In the genomic region with DNA sequence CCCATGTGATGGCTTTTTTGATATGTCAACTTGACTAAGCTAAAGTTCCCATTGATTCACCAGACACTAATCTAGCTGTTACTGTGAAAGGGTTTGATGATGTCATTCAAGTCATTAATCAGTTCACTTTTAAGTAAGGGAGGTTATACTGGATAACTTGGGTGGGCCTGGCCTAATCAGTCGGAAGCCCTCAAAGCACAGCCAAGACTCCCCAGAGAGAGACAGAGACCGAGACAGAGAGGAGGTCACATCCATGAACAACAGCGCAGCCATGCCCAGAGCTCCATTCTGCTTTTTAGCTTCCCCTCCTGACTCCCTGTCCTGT, we compare ENCODE assay signal across 10 cellular contexts.
DNase-seq lines count a peak whose midpoint lies in the region; ATAC-seq, FAIRE-seq and TF ChIP-seq lines count a peak whose summit lies in the region.
"Had no signal": no experiment of that assay in that cellular context is flagged by ENCODE, and none has a peak within 500 bp of the region (broad histone marks: within the 10 kb centered on the region; RNA-seq: fewer than 3 reads in every experiment).

No MANE protein-coding gene starts in this region.

- H3K23ac ChIP-seq in H1 (ENCODE audit: insufficient read length) = no peak overlapping the region

- no peak overlapping the region; the same call in 1 of the 2 replicates for H2BK20ac ChIP-seq in H1 (ENCODE audit: low read length)

- H3K79me1 ChIP-seq in H1 (ENCODE audit: low read depth, low read length) = no peaks in the 10 kb centered on the region

- H4K8ac ChIP-seq in H1 (ENCODE audit: extremely low read depth, insufficient read depth, low read length) = no peak overlapping the region

- no peak for DNase-seq in SK-N-SH
- no peak for DNase-seq in OCI-LY7 (ENCODE audit: low spot score)
- no peak for DNase-seq in H1 (ENCODE audit: low read depth in 1 of 2, low spot score in 2 of 2)
- no peak for DNase-seq in testis
- no peak for DNase-seq in gastrocnemius medialis
- no peak for DNase-seq in COLO668 (lab: John Stamatoyannopoulos, UW; ENCODE audit: unreplicated experiment)

- H3K27ac ChIP-seq in SK-N-SH (ENCODE audit: low read depth in 2 of 2, low read length in 1 of 2) (no peak overlapping the region), OCI-LY7 (ENCODE audit: low read depth, low read length, poor library complexity, severe bottlenecking) (no peak overlapping the region), H1 (ENCODE audit: low read depth, low read length) (no peak overlapping the region), parathyroid adenoma (no peak overlapping the region), testis (no peak overlapping the region), gastrocnemius medialis (no peak overlapping the region)
- H3K27ac ChIP-seq: HL-60 had no signal

- no peak overlapping the region for H2BK12ac ChIP-seq in H1 (ENCODE audit: low read depth, low read length)

- H3K18ac ChIP-seq in H1 (ENCODE audit: extremely low read depth, low read length) = no peak overlapping the region

- no peak overlapping the region for H2BK15ac ChIP-seq in H1 (ENCODE audit: low read length)

- no peak for TF ChIP-seq POLR2A in H1 (IDR thresholded peaks at IDR 0.05; ENCODE audit: control extremely low read depth in 1 of 2, low read depth in 2 of 2, low read length in 2 of 2)
- TF ChIP-seq POLR2A in testis (IDR thresholded peaks at IDR 0.05) = no peak
- TF ChIP-seq POLR2A in gastrocnemius medialis (IDR thresholded peaks at IDR 0.05) = no peak

- BruUV-seq in OCI-LY7 (replicated peaks; lab: Mats Ljungman, UMichigan) = no TSS peak

- no peak overlapping the region for H2BK120ac ChIP-seq in H1 (replicated peaks; ENCODE audit: low read depth, low read length)

- H3K9me3 ChIP-seq in SK-N-SH (no peaks in the 10 kb centered on the region), OCI-LY7 (ENCODE audit: low read length) (no peaks in the 10 kb centered on the region), H1 (ENCODE audit: insufficient read depth in 2 of 2, low read depth in 1 of 2, low read length in 1 of 2) (no peaks in the 10 kb centered on the region), parathyroid adenoma (ENCODE audit: control insufficient read depth, low read length) (no peaks in the 10 kb centered on the region), testis (no peaks in the 10 kb centered on the region), gastrocnemius medialis (no peaks in the 10 kb centered on the region)

- H3K4me3 ChIP-seq in SK-N-SH (ENCODE audit: low read depth in 2 of 2, low read length in 1 of 2) = no peak overlapping the region
- no peak overlapping the region for H3K4me3 ChIP-seq in OCI-LY7 (ENCODE audit: low read depth, low read length, poor library complexity, severe bottlenecking)
- 0 out of 8 replicates have a peak overlapping the region, but pooled peaks of 1 of the 4 experiments have one; percentile 75 for H3K4me3 ChIP-seq in H1 (ENCODE audit: extremely low read depth in 1 of 4, insufficient read depth in 2 of 4, low read depth in 3 of 4, low read length in 4 of 4)
- no peak overlapping the region for H3K4me3 ChIP-seq in parathyroid adenoma (ENCODE audit: low read depth, low read length)
- H3K4me3 ChIP-seq in testis = no peak overlapping the region
- peak overlapping the region in 1 of 4 donors; percentile 76 for H3K4me3 ChIP-seq in gastrocnemius medialis

- no peak overlapping the region for H4K5ac ChIP-seq in H1 (ENCODE audit: insufficient read length, low read depth, low read length)

- no peaks in the 10 kb centered on the region for H3K9me2 ChIP-seq in SK-N-SH
- no peaks in the 10 kb centered on the region for H3K9me2 ChIP-seq in OCI-LY7 (ENCODE audit: insufficient read depth, low read length)

- H3K9ac ChIP-seq in SK-N-SH = no peak overlapping the region
- H3K9ac ChIP-seq in H1 (replicated peaks in 1 of 4; ENCODE audit: extremely low read depth in 1 of 4, low read depth in 3 of 4, low read length in 3 of 4) = no peak overlapping the region
- no peak overlapping the region for H3K9ac ChIP-seq in parathyroid adenoma

- peaks cover 18% of the 10 kb centered on the region for H3F3A ChIP-seq in SK-N-SH (replicated peaks; ENCODE audit: insufficient read depth)

- TF ChIP-seq EP300 in SK-N-SH (IDR thresholded peaks at IDR 0.05; ENCODE audit: borderline replicate concordance in 1 of 2, low read depth in 1 of 2, low read length in 1 of 2) (no peak), H1 (IDR thresholded peaks at IDR 0.05; ENCODE audit: borderline replicate concordance in 1 of 2, low read depth in 2 of 2, low read length in 2 of 2) (no peak)

- H3K56ac ChIP-seq in H1 (replicated peaks; ENCODE audit: insufficient read length, low read depth, low read length) = no peak overlapping the region

- H3K79me2 ChIP-seq in SK-N-SH (ENCODE audit: insufficient read depth) (no peaks in the 10 kb centered on the region), OCI-LY7 (ENCODE audit: insufficient read depth, low read depth, low read length) (no peaks in the 10 kb centered on the region), H1 (ENCODE audit: control insufficient read depth in 1 of 2, insufficient read depth in 2 of 2, low read length in 2 of 2) (no peaks in the 10 kb centered on the region), parathyroid adenoma (no peaks in the 10 kb centered on the region)

- POLR2A ChIA-PET in SK-N-SH (lab: Yijun Ruan, JAX) (no interaction called here), OCI-LY7 (lab: Charles Lee) (interaction anchor here (0.6 kb wide), 3 partner anchors 37 to 640 kb away, joined by 3 to 4 read pairs (median 3); no protein-coding TSS in a partner anchor), H1 (lab: Charles Lee; ENCODE audit: partially characterized antibody) (no interaction called here)

- no peak overlapping the region for H3K4me2 ChIP-seq in SK-N-SH
- peak overlapping the region; percentile 71; the same call in 1 of the 2 replicates for H3K4me2 ChIP-seq in OCI-LY7 (ENCODE audit: low read length)
- H3K4me2 ChIP-seq in H1 (ENCODE audit: insufficient read depth in 1 of 2, low read depth in 2 of 2, low read length in 2 of 2) = peak overlapping the region in 1 of 2 experiments; percentile 52; a peak in 1 of 4 replicates
- H3K4me2 ChIP-seq in parathyroid adenoma (ENCODE audit: low read length) = no peak overlapping the region

- no peak overlapping the region for H4K91ac ChIP-seq in H1 (replicated peaks; ENCODE audit: insufficient read length, low read length)

- no peak overlapping the region for H3K14ac ChIP-seq in H1 (ENCODE audit: insufficient read length)

- no peaks in the 10 kb centered on the region for H4K20me1 ChIP-seq in SK-N-SH (ENCODE audit: insufficient read depth)
- no peaks in the 10 kb centered on the region for H4K20me1 ChIP-seq in OCI-LY7 (ENCODE audit: insufficient read depth, low read length)
- H4K20me1 ChIP-seq in H1 (replicated peaks in 1 of 2; ENCODE audit: control insufficient read depth in 1 of 2, insufficient read depth in 2 of 2, low read length in 2 of 2) = no peaks in the 10 kb centered on the region

- TF ChIP-seq RAD21 in SK-N-SH (IDR thresholded peaks at IDR 0.05; ENCODE audit: low read length) (no peak), H1 (IDR thresholded peaks at IDR 0.05 in 1 of 2, conservative IDR thresholded peaks at IDR 0.05 in 1 of 2; ENCODE audit: low read depth in 2 of 2, low read length in 2 of 2) (no peak)

- no peak overlapping the region for H2AK5ac ChIP-seq in H1 (ENCODE audit: low read depth, low read length)

- H3K4ac ChIP-seq in H1 (replicated peaks; ENCODE audit: insufficient read length, low read depth, low read length) = no peak overlapping the region

- no peak overlapping the region for H2BK5ac ChIP-seq in H1 (ENCODE audit: low read depth, low read length)

- CTCF ChIA-PET in SK-N-SH (lab: Yijun Ruan, JAX) = interaction anchor here (0.6 to 3.6 kb wide), 37 partner anchors 10 to 567 kb away, joined by 3 to 47 read pairs (median 4); no protein-coding TSS in a partner anchor
- CTCF ChIA-PET in OCI-LY7 (lab: Charles Lee; ENCODE audit: unreplicated experiment) = no interaction called here
- CTCF ChIA-PET in H1 (lab: Charles Lee; ENCODE audit: partially characterized antibody) = interaction anchor here (0.6 to 1.4 kb wide), 18 partner anchors 8 to 553 kb away, joined by 3 to 7 read pairs (median 4); no protein-coding TSS in a partner anchor

- H2AFZ ChIP-seq in SK-N-SH (ENCODE audit: low read depth) (no peak overlapping the region), OCI-LY7 (ENCODE audit: low read length) (no peak overlapping the region), H1 (ENCODE audit: low read length) (peak overlapping the region; percentile 91; the same call in 1 of the 2 replicates), parathyroid adenoma (peak overlapping the region; percentile 82)

- FAIRE-seq in H1 (lab: Jason Lieb, UNC) = no peak
- FAIRE-seq: A204.1 had no signal

- intact Hi-C loops in OCI-LY7 (cut with micrococcal nuclease; ENCODE audit: unreplicated experiment) (loop anchor here (1.0 to 5.0 kb wide), 4 partner anchors 47 to 465 kb away; no protein-coding TSS in a partner anchor), testis (cut with DNase I; ENCODE audit: low total_unique reads) (loop anchor here (5.0 to 10.0 kb wide), 2 partner anchors 220 to 467 kb away; no protein-coding TSS in a partner anchor), gastrocnemius medialis (cut with DNase I; ENCODE audit: low total_unique reads) (loop anchor here (1.0 to 5.0 kb wide), 3 partner anchors 237 to 555 kb away; no protein-coding TSS in a partner anchor)

- no peak for ATAC-seq in SK-N-SH treated with all-trans-retinoic acid at 6 μM for 48 hours
- ATAC-seq in gastrocnemius medialis = no peak

- TF ChIP-seq CTCF in SK-N-SH (IDR thresholded peaks at IDR 0.05) (no peak), OCI-LY7 (conservative IDR thresholded peaks at IDR 0.05; ENCODE audit: low read length) (no peak), H1 (IDR thresholded peaks at IDR 0.05; ENCODE audit: control extremely low read depth in 1 of 3, insufficient read depth in 1 of 3, low read depth in 1 of 3, low read length in 3 of 3) (no peak), parathyroid adenoma (IDR thresholded peaks at IDR 0.05) (no peak), testis (IDR thresholded peaks at IDR 0.05) (no peak), gastrocnemius medialis (IDR thresholded peaks at IDR 0.05 in 4 of 5, conservative IDR thresholded peaks at IDR 0.05 in 1 of 5) (no peak)

- H3K23me2 ChIP-seq in H1 (ENCODE audit: low read depth, low read length) = peaks cover 3% of the 10 kb centered on the region; the same call in 1 of the 2 replicates

- no peaks in the 10 kb centered on the region for H3K36me3 ChIP-seq in SK-N-SH (replicated peaks in 1 of 2; ENCODE audit: control insufficient read depth in 1 of 2, insufficient read depth in 2 of 2, low read length in 1 of 2)
- no peaks in the 10 kb centered on the region for H3K36me3 ChIP-seq in OCI-LY7 (ENCODE audit: insufficient read depth, low read length)
- H3K36me3 ChIP-seq in H1 (ENCODE audit: control insufficient read depth in 2 of 4, insufficient read depth in 4 of 4, low read length in 3 of 4) = no peaks in the 10 kb centered on the region
- H3K36me3 ChIP-seq in parathyroid adenoma (ENCODE audit: control insufficient read depth, insufficient read depth, low read length) = no peaks in the 10 kb centered on the region
- H3K36me3 ChIP-seq in testis (ENCODE audit: low read depth, missing control alignments) = no peaks in the 10 kb centered on the region
- no peaks in the 10 kb centered on the region for H3K36me3 ChIP-seq in gastrocnemius medialis

- 97% methylated on average over 3 of the region's 3 CpGs for WGBS in SK-N-SH (ENCODE audit: low lambda C conversion rate)
- WGBS in H1 (ENCODE audit: extremely low coverage in 1 of 2, insufficient coverage in 1 of 2, insufficient read length in 1 of 2, insufficient replicate concordance in 2 of 2, low coverage in 1 of 2, low lambda C conversion rate in 2 of 2, missing lambda C conversion rate in 1 of 2), 2 experiments = 98% methylated on average over 3 of the region's 3 CpGs; no CpG with 5 or more reads in 1 of the 2 experiments
- 44 to 64% methylated on average over 3 of the region's 3 CpGs for WGBS in testis, 2 donors

- in situ Hi-C loops in gastrocnemius medialis (cut with MboI; ENCODE audit: low sequenced_read_pairs in 4 of 4) = loop anchor here (5.0 to 25.0 kb wide), 4 partner anchors 227 to 560 kb away; no protein-coding TSS in a partner anchor

- peaks cover 27% of the 10 kb centered on the region; the same call in 1 of the 2 replicates for H3K27me3 ChIP-seq in SK-N-SH (ENCODE audit: insufficient read depth)
- H3K27me3 ChIP-seq in H1 (replicated peaks in 1 of 4; ENCODE audit: control insufficient read depth in 3 of 4, extremely low read depth in 1 of 4, insufficient read depth in 3 of 4, low read length in 3 of 4) = peaks cover 0 to 8% (median 0%) of the 10 kb centered on the region in 4 experiments; a peak in 2 of 7 replicates
- H3K27me3 ChIP-seq in parathyroid adenoma (ENCODE audit: control insufficient read depth, insufficient read depth, low read length) = no peaks in the 10 kb centered on the region
- H3K27me3 ChIP-seq in testis = no peaks in the 10 kb centered on the region
- peaks cover 0 to 5% (median 0%) of the 10 kb centered on the region in 3 donors for H3K27me3 ChIP-seq in gastrocnemius medialis

- H3K4me1 ChIP-seq in SK-N-SH (ENCODE audit: control insufficient read depth in 1 of 2, insufficient read depth in 2 of 2, low read depth in 1 of 2, low read length in 1 of 2) (peaks cover 4 to 9% of the 10 kb centered on the region in 2 experiments; a peak in 2 of 4 replicates), OCI-LY7 (ENCODE audit: insufficient read depth, low read length, poor library complexity, severe bottlenecking) (peaks cover 7% of the 10 kb centered on the region), H1 (replicated peaks in 1 of 4; ENCODE audit: control insufficient read depth in 3 of 4, insufficient read depth in 4 of 4, low read length in 3 of 4) (no peaks in the 10 kb centered on the region), parathyroid adenoma (peaks cover 2% of the 10 kb centered on the region), testis (no peaks in the 10 kb centered on the region), gastrocnemius medialis (peaks cover 0 to 7% of the 10 kb centered on the region in 2 donors)

Comparison
In these comparisons a context has a peak if more than half of its experiments do, and no peak if none do; other contexts are left out.
1. H2AFZ ChIP-seq: peak in H1 (single experiment) and parathyroid adenoma (single experiment); none in SK-N-SH (single experiment) and OCI-LY7 (single experiment).